Comparison of ENCODE assay signal across 8 cellular contexts in genomic region chr18:812123-812672, GRCh38. TPM values are rescaled to one million over a fixed set of nuclear protein-coding genes. Genes with fewer than 3 reads are reported as not detected.
DNase-seq lines count a peak whose midpoint lies in the region; ATAC-seq and TF ChIP-seq lines count a peak whose summit lies in the region.

TSS of gene YES1 (minus strand) at chr18:812242. CDS start at chr18:756827, 55,415 bp downstream.

- H3K27me3 ChIP-seq in dorsolateral prefrontal cortex (peaks cover 0 to 34% (median 0%) of the 10 kb centered on the region in 45 donors), lung (ENCODE audit: control insufficient read depth, insufficient read depth) (no peaks in the 10 kb centered on the region)

- intact Hi-C loops in dorsolateral prefrontal cortex (cut with DNase I) = no loop called here

- H3K27ac ChIP-seq in dorsolateral prefrontal cortex (peak within 1 kb of the TSS in 54 of 59 donors; percentile 11 to 88 (median 71)), lung (ENCODE audit: low read depth in 1 of 2, low read length in 1 of 2) (peak within 1 kb of the TSS; percentile 92 to 97)

- H3K4me3 ChIP-seq in dorsolateral prefrontal cortex (peak within 1 kb of the TSS; percentile 50 to 93 (median 79)), lung (peak within 1 kb of the TSS; percentile 57)

- DNase-seq in activated CD8-positive, alpha-beta memory T cell treated with anti-CD3 and anti-CD28 coated beads for 1 hour (ENCODE audit: extremely low read depth in 1 of 2, low read depth in 1 of 2) = peak; percentile 39 to 65
- no peak for DNase-seq in activated CD8-positive, alpha-beta memory T cell treated with anti-CD3 and anti-CD28 coated beads for 24 hours
- peak; percentile 79 for DNase-seq in NCI-H2196 treated with DMSO at 0.1 percent for 48 hours (lab: John Stamatoyannopoulos, UW; ENCODE audit: unreplicated experiment)
- DNase-seq in activated CD4-positive, alpha-beta T cell treated with anti-CD3 and anti-CD28 coated beads, Interleukin-2, amount 50 U/mL, for 4 hours = peak; percentile 67 to 71
- DNase-seq in dorsolateral prefrontal cortex = peak in 7 of 10 donors; percentile 12 to 73 (median 34)
- peak; percentile 83 for DNase-seq in lung (ENCODE audit: low spot score)
- peak; percentile 58 to 71 (median 65) for DNase-seq in stimulated activated CD4-positive, alpha-beta T cell treated with anti-CD3 and anti-CD28 coated beads, TNF-alpha, amount 100 ng/mL, for 4 hours (ENCODE audit: low read depth in 3 of 3)

- TF ChIP-seq CTCF in dorsolateral prefrontal cortex (IDR thresholded peaks at IDR 0.05 in 54 of 56, conservative IDR thresholded peaks at IDR 0.05 in 2 of 56; ENCODE audit: low read depth in 1 of 56, partially characterized antibody in 56 of 56) (no peak), lung (IDR thresholded peaks at IDR 0.05; ENCODE audit: control extremely low read depth, extremely low read depth) (no peak)

- WGBS in lung, 2 donors = 0 to 2% methylated on average over 12 to 69 of the region's 69 CpGs

- H3K4me1 ChIP-seq in lung (ENCODE audit: control insufficient read depth in 2 of 2, insufficient read depth in 2 of 2, low read length in 2 of 2) = peaks cover 0 to 9% of the 10 kb centered on the region in 2 donors

- no peaks in the 10 kb centered on the region for H3K9me3 ChIP-seq in lung (ENCODE audit: control insufficient read depth in 2 of 2, insufficient read depth in 1 of 2, low read length in 1 of 2)

- ATAC-seq in HG02870 (IDR thresholded peaks at IDR 0.05; ENCODE audit: unreplicated experiment) (peak; percentile 48), lung (ENCODE audit: insufficient read depth, low FRiP score) (peak; percentile 92)

- H3K36me3 ChIP-seq in lung (ENCODE audit: control insufficient read depth in 2 of 2, insufficient read depth in 2 of 2, low read length in 2 of 2) = no peaks in the 10 kb centered on the region

RNA-seq across cellular contexts. Expression of gene YES1, which starts in this region (rescaled TPM):
- total RNA-seq in dorsolateral prefrontal cortex (10 to 100 TPM in 117 of 120 experiments, 1 to 10 TPM in 3; 8.8 to 48.7 (median 16.2) TPM), lung (10 to 100 TPM; 36.6 to 61.7 TPM)
- 10 to 100 TPM; 17.9 to 26.6 TPM for polyA plus RNA-seq in lung
